1 cellular context compared by ENCODE assay signal in the genomic region with DNA sequence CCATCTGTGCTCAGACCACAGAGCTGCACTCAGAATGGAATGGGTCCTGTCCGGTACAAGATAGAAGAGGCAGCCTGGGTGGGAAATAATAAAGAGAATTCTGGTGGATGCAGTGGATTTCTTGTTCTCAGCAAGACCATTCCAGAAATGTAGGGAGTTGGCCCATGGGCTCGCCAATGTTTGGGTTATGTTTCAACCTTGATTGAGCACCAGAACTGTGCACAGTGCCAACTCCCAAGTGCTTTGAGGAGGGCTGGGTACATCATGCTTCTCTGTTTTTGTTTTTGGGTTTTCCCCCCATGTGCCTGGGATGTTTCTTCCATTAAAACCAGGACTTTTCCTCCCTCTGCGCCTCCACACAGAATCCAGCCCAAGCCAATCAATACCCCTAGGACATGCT.
TF ChIP-seq lines count a peak whose summit lies in the region.

No MANE protein-coding gene starts in this region.

TF ChIP-seq in IMR-90, 13 proteins besides CTCF, POLR2A, EP300 and RAD21 (continued from another document):
- TF ChIP-seq, protein P1, sequence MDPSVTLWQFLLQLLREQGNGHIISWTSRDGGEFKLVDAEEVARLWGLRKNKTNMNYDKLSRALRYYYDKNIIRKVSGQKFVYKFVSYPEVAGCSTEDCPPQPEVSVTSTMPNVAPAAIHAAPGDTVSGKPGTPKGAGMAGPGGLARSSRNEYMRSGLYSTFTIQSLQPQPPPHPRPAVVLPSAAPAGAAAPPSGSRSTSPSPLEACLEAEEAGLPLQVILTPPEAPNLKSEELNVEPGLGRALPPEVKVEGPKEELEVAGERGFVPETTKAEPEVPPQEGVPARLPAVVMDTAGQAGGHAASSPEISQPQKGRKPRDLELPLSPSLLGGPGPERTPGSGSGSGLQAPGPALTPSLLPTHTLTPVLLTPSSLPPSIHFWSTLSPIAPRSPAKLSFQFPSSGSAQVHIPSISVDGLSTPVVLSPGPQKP (IDR thresholded peaks at IDR 0.05; ENCODE audit: borderline replicate concordance, low read depth, low read length): no peak
- TF ChIP-seq BHLHE40 (IDR thresholded peaks at IDR 0.05; ENCODE audit: low read depth, low read length): no peak
